Comparison of ENCODE assay signal across 1 cellular context in genomic region chr20:42435230-42435629, GRCh38.
A peak's percentile ranks its signal among the peaks of the same experiment; 100 is the strongest.
TF ChIP-seq lines count a peak whose summit lies in the region.

No MANE protein-coding gene starts in this region.

TF ChIP-seq in GM12878, 131 proteins besides CTCF, POLR2A, EP300 and RAD21 (continued from another document):
- TF ChIP-seq MTA2 (IDR thresholded peaks at IDR 0.05; ENCODE audit: low read depth): peak; percentile 32; the same call in 1 of the 2 replicates
- peak; percentile 39; the same call in 1 of the 2 replicates for TF ChIP-seq RUNX3 (IDR thresholded peaks at IDR 0.05; ENCODE audit: low read length)
- no peak for TF ChIP-seq HDAC2 (IDR thresholded peaks at IDR 0.05)
- TF ChIP-seq EED (IDR thresholded peaks at IDR 0.05; ENCODE audit: low read depth): peak; percentile 57; the same call in 1 of the 2 replicates
- TF ChIP-seq PAX5 (IDR thresholded peaks at IDR 0.05; ENCODE audit: borderline replicate concordance, low read depth, low read length): 0 out of 2 replicates have a peak, but pooled peaks have one; percentile 34
- no peak for TF ChIP-seq POLR2AphosphoS2 (IDR thresholded peaks at IDR 0.05; ENCODE audit: low read depth, low read length)
